2 cellular contexts compared by ENCODE assay signal in the genomic region with DNA sequence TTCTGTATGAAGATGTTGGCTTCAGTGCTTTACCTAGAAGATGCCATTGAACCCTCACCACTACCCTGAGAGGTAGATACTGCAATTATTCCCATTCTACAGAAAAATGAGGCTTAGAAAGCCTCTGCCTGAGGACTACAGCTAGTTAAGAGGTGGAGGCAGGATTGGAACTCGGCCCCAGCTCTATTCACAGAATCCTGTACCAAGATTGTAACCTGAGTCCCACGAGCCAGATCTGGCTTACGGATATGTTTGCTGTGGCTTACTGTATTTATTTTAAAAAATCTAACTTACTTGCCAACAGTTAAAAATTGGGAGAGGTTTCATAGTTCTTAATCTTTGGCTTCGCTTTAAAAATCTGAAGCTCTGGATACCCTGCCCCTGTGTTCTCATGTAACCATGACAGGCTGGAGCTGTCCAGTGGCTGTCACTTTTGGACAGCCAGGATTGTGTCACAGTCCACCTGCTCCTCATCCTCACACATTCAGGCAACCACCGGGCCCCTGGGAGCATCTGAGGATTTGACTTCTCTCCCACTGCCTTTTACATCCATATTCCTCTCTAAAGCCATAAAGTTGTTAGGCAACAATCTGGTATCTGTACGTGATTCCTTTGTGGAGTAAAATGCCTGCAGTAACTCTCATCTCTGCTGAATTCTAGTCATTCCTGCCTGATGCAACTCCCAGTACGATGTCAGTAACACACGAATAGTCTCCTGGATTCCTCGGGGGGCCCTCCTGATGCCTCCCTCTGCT.
TF ChIP-seq lines count a peak whose summit lies in the region.

No MANE protein-coding gene starts in this region.

TF ChIP-seq in SK-N-SH, 30 proteins besides CTCF, POLR2A, EP300 and RAD21 (continued from another document):
- TF ChIP-seq REST (IDR thresholded peaks at IDR 0.05; ENCODE audit: low read depth, low read length): peak; percentile 31; the same call in 1 of the 2 replicates

TF ChIP-seq in SK-N-SH treated with all-trans-retinoic acid at 6 μM for 48 hours, 23 proteins besides CTCF, POLR2A, EP300 and RAD21 (continued from another document):
- TF ChIP-seq, protein P1, sequence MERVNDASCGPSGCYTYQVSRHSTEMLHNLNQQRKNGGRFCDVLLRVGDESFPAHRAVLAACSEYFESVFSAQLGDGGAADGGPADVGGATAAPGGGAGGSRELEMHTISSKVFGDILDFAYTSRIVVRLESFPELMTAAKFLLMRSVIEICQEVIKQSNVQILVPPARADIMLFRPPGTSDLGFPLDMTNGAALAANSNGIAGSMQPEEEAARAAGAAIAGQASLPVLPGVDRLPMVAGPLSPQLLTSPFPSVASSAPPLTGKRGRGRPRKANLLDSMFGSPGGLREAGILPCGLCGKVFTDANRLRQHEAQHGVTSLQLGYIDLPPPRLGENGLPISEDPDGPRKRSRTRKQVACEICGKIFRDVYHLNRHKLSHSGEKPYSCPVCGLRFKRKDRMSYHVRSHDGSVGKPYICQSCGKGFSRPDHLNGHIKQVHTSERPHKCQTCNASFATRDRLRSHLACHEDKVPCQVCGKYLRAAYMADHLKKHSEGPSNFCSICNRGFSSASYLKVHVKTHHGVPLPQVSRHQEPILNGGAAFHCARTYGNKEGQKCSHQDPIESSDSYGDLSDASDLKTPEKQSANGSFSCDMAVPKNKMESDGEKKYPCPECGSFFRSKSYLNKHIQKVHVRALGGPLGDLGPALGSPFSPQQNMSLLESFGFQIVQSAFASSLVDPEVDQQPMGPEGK (CRISPR knock-in tag; IDR thresholded peaks at IDR 0.05; ENCODE audit: borderline replicate concordance): no peak
- TF ChIP-seq ZNF565 (CRISPR knock-in tag; conservative IDR thresholded peaks at IDR 0.05; ENCODE audit: low read depth): no peak
- TF ChIP-seq, protein P2, sequence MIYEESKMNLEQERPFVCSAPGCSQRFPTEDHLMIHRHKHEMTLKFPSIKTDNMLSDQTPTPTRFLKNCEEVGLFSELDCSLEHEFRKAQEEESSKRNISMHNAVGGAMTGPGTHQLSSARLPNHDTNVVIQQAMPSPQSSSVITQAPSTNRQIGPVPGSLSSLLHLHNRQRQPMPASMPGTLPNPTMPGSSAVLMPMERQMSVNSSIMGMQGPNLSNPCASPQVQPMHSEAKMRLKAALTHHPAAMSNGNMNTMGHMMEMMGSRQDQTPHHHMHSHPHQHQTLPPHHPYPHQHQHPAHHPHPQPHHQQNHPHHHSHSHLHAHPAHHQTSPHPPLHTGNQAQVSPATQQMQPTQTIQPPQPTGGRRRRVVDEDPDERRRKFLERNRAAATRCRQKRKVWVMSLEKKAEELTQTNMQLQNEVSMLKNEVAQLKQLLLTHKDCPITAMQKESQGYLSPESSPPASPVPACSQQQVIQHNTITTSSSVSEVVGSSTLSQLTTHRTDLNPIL (CRISPR knock-in tag; IDR thresholded peaks at IDR 0.05; ENCODE audit: low read depth): no peak
- TF ChIP-seq PPARA (CRISPR knock-in tag; IDR thresholded peaks at IDR 0.05; ENCODE audit: borderline replicate concordance): no peak
- TF ChIP-seq RARB (CRISPR knock-in tag; IDR thresholded peaks at IDR 0.05): no peak
- TF ChIP-seq ESRRG (CRISPR knock-in tag; IDR thresholded peaks at IDR 0.05): no peak
- no peak for TF ChIP-seq SNAI2 (CRISPR knock-in tag; IDR thresholded peaks at IDR 0.05)
- no peak for TF ChIP-seq OSR1 (CRISPR knock-in tag; IDR thresholded peaks at IDR 0.05)
